ENCODE assay signal across 13 cellular contexts in the genomic region with DNA sequence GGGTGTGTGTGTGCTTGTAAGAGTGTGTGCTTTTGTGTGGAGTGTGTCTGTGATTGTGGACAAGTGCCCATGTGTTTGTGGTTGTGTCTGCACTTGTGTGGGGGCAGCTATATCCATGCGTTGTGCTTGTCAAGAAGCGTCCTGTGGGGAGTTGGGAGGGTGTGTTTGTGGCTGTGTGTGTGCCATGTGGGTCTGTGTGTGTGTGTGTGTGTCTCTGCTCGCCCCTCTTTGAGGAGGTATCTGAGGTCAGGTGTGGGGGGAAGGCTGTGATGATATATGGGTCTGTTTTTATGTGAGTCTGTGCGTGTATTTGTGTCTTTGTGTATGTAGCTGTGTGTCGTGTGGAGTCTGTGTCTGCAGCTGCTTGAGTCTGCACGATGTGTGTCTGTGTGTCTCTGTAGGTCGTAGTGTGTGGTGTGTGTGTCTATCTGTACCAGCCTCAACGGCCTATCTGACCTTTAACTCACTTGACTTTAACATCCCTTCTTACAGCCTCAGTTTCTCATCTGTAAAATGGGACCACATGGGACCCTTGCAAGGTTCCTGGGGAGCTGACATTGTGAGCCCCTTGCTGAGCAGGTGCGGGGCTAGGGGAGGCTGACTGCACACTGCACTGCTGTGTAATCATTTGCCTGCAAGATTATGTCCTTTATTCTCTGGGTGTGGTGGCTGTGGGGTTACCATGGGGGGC. TPM values are rescaled to one million over a fixed set of nuclear protein-coding genes. Genes with fewer than 3 reads are reported as not detected.
DNase-seq lines count a peak whose midpoint lies in the region; ATAC-seq, FAIRE-seq and TF ChIP-seq lines count a peak whose summit lies in the region.
"Had no signal": no experiment of that assay in that cellular context is flagged by ENCODE, and none has a peak within 500 bp of the region (broad histone marks: within the 10 kb centered on the region; RNA-seq: fewer than 3 reads in every experiment).

No MANE protein-coding gene starts in this region.

- H3K27ac ChIP-seq in GM12878 (ENCODE audit: control insufficient read depth, insufficient read depth) (no peak overlapping the region), muscle layer of duodenum (ENCODE audit: low read length) (no peak overlapping the region), transverse colon (peak overlapping the region; percentile 82 to 100 (median 90))

- CTCF ChIA-PET in GM12878 (lab: Yijun Ruan, JAX): interaction anchor here (1.0 kb wide), 1 partner anchor 67 kb away, joined by 4 read pairs; no protein-coding TSS in a partner anchor

- H3K27ac Mint-ChIP-seq in activated naive CD4-positive, alpha-beta T cell treated with anti-CD3 and anti-CD28 coated beads, Interleukin-2, amount 50 U/mL, for 24 hours: peak overlapping the region; percentile 60
- H3K27ac Mint-ChIP-seq: endodermal cell, progenitor cell of endocrine pancreas had no signal

- peaks cover 47% of the 10 kb centered on the region for H3K79me2 ChIP-seq in GM12878 (ENCODE audit: control insufficient read depth, insufficient read depth, low read length)

- RAD21 ChIA-PET in GM12878 (lab: Charles Lee; ENCODE audit: unreplicated experiment): interaction anchor here (1.0 kb wide), 1 partner anchor 67 kb away, joined by 3 read pairs; no protein-coding TSS in a partner anchor

- no peaks in the 10 kb centered on the region for H3K9me3 Mint-ChIP-seq in activated naive CD4-positive, alpha-beta T cell treated with anti-CD3 and anti-CD28 coated beads, Interleukin-2, amount 50 U/mL, for 24 hours
- H3K9me3 Mint-ChIP-seq: endodermal cell had no signal

- intact Hi-C loops in GM12878 (cut with micrococcal nuclease; ENCODE audit: unreplicated experiment): no loop called here
- intact Hi-C loops in transverse colon (cut with DNase I; ENCODE audit: low total_unique reads): no loop called here

- peak overlapping the region; percentile 81 for H3K4me3 Mint-ChIP-seq in activated naive CD4-positive, alpha-beta T cell treated with anti-CD3 and anti-CD28 coated beads, Interleukin-2, amount 50 U/mL, for 24 hours
- H3K4me3 Mint-ChIP-seq: endodermal cell had no signal

- BruUV-seq in GM12878 (replicated peaks; lab: Mats Ljungman, UMichigan): TSS peak; percentile 71

- no peak for DNase-seq in activated naive CD4-positive, alpha-beta T cell (lab: John Stamatoyannopoulos, UW)
- no peak for DNase-seq in GM12878 (ENCODE audit: low read depth, low spot score)
- no peak for DNase-seq in transverse colon
- no peak for DNase-seq in DMS114 treated with DMSO at 0.1 percent for 48 hours (lab: John Stamatoyannopoulos, UW; ENCODE audit: unreplicated experiment)
- DNase-seq: activated gamma-delta T cell treated with Interleukin-2 at 50 U/mL for 16 hours, endodermal cell, GF-D8, NCI-H1417 had no signal

- no peaks in the 10 kb centered on the region for H3K9me3 ChIP-seq in GM12878 (replicated peaks; ENCODE audit: control insufficient read depth, insufficient read depth, low read length)
- no peaks in the 10 kb centered on the region for H3K9me3 ChIP-seq in muscle layer of duodenum (ENCODE audit: control insufficient read depth in 1 of 2, low read length in 2 of 2)
- H3K9me3 ChIP-seq in transverse colon: no peaks in the 10 kb centered on the region

- SMC1A ChIA-PET in GM12878 (lab: Charles Lee; ENCODE audit: uncharacterized antibody, unreplicated experiment): interaction anchor here (1.7 kb wide), 1 partner anchor 67 kb away, joined by 5 read pairs; no protein-coding TSS in a partner anchor

- peaks cover 39% of the 10 kb centered on the region for H3K4me1 Mint-ChIP-seq in activated naive CD4-positive, alpha-beta T cell treated with anti-CD3 and anti-CD28 coated beads, Interleukin-2, amount 50 U/mL, for 24 hours

- peak overlapping the region; percentile 75 for H3K4me2 ChIP-seq in GM12878 (ENCODE audit: control insufficient read depth, insufficient read depth)

- no peaks in the 10 kb centered on the region for H4K20me1 ChIP-seq in GM12878 (ENCODE audit: control insufficient read depth, insufficient read depth)

- no peak for TF ChIP-seq EP300 in GM12878 (IDR thresholded peaks at IDR 0.05; ENCODE audit: borderline replicate concordance in 1 of 2, control insufficient read depth in 1 of 2, low read depth in 2 of 2, low read length in 2 of 2)
- TF ChIP-seq EP300 in transverse colon (IDR thresholded peaks at IDR 0.05; ENCODE audit: low read depth): no peak

- no peaks in the 10 kb centered on the region for H3K27me3 ChIP-seq in GM12878 (replicated peaks in 1 of 2; ENCODE audit: control insufficient read depth in 2 of 2, insufficient read depth in 2 of 2, low read length in 1 of 2)
- no peaks in the 10 kb centered on the region for H3K27me3 ChIP-seq in muscle layer of duodenum (ENCODE audit: low read depth, low read length)
- no peaks in the 10 kb centered on the region for H3K27me3 ChIP-seq in transverse colon

- no peaks in the 10 kb centered on the region for H3K27me3 Mint-ChIP-seq in activated naive CD4-positive, alpha-beta T cell treated with anti-CD3 and anti-CD28 coated beads, Interleukin-2, amount 50 U/mL, for 24 hours

- WGBS in GM12878 (ENCODE audit: insufficient coverage, insufficient replicate concordance, low lambda C conversion rate, missing lambda C conversion rate): 27% methylated on average over 9 of the region's 9 CpGs
- WGBS in transverse colon (ENCODE audit: low coverage in 1 of 2), 2 donors: 52% methylated on average over 9 of the region's 9 CpGs; no CpG with 5 or more reads in 1 of the 2 donors

- H3K4me3 ChIP-seq in GM12878: peak overlapping the region; percentile 11; the same call in 1 of the 2 replicates
- peak overlapping the region; percentile 13 to 82 for H3K4me3 ChIP-seq in muscle layer of duodenum (ENCODE audit: low read depth in 1 of 2, low read length in 2 of 2)
- H3K4me3 ChIP-seq in transverse colon: no peak overlapping the region

- TF ChIP-seq POLR2A in GM12878 (IDR thresholded peaks at IDR 0.05; ENCODE audit: low read depth, low read length) (no peak), transverse colon (IDR thresholded peaks at IDR 0.05) (no peak)

- ATAC-seq in GM12878 (no peak), HG02759 (IDR thresholded peaks at IDR 0.05; ENCODE audit: unreplicated experiment) (no peak), HG02763 (IDR thresholded peaks at IDR 0.05; ENCODE audit: unreplicated experiment) (no peak)

- no peak overlapping the region for H3K9ac ChIP-seq in GM12878 (ENCODE audit: control insufficient read depth, insufficient read depth, low read length)

- H3K36me3 ChIP-seq in GM12878 (ENCODE audit: control insufficient read depth in 2 of 2, insufficient read depth in 2 of 2, low read length in 1 of 2) (no peaks in the 10 kb centered on the region), muscle layer of duodenum (ENCODE audit: control insufficient read depth in 1 of 2, insufficient read depth in 2 of 2, low read length in 2 of 2) (peaks cover 0 to 3% of the 10 kb centered on the region in 2 donors), transverse colon (no peaks in the 10 kb centered on the region)

- POLR2A ChIA-PET in GM12878 (lab: Charles Lee): interaction anchor here (0.6 kb wide), 2 partner anchors 1268 to 1962 kb away, joined by 4 read pairs; no protein-coding TSS in a partner anchor

- no peak for FAIRE-seq in GM12878 (lab: Jason Lieb, UNC)

- no peak overlapping the region for H2AFZ ChIP-seq in GM12878 (ENCODE audit: control insufficient read depth, low read depth, low read length)

- TF ChIP-seq CTCF in GM12878 (IDR thresholded peaks at IDR 0.05 in 2 of 3, conservative IDR thresholded peaks at IDR 0.05 in 1 of 3; ENCODE audit: control insufficient read depth in 2 of 3, extremely low read depth in 1 of 3, insufficient read depth in 1 of 3, low read depth in 3 of 3, low read length in 3 of 3) (no peak), transverse colon (IDR thresholded peaks at IDR 0.05) (no peak)

- in situ Hi-C loops in GM12878 (cut with MboI) (loop anchor here (25.0 kb wide), 1 partner anchor 1500 kb away; a partner anchor contains a TSS), transverse colon (cut with MboI; ENCODE audit: low pct_ligation_motif_present in 1 of 4, low pct_unique_long_range_greater_than_20kb in 1 of 4, low sequenced_read_pairs in 3 of 4) (no loop called here)

- peaks cover 27% of the 10 kb centered on the region for H3K4me1 ChIP-seq in GM12878 (ENCODE audit: control insufficient read depth, insufficient read depth, low read length)
- peaks cover 8 to 49% of the 10 kb centered on the region in 2 donors for H3K4me1 ChIP-seq in muscle layer of duodenum (ENCODE audit: control insufficient read depth in 1 of 2, insufficient read depth in 2 of 2, low read length in 2 of 2)
- peaks cover 12 to 53% (median 33%) of the 10 kb centered on the region in 4 donors for H3K4me1 ChIP-seq in transverse colon

- H3K36me3 Mint-ChIP-seq in activated naive CD4-positive, alpha-beta T cell treated with anti-CD3 and anti-CD28 coated beads, Interleukin-2, amount 50 U/mL, for 24 hours: no peaks in the 10 kb centered on the region

- no peak for TF ChIP-seq RAD21 in GM12878 (IDR thresholded peaks at IDR 0.05; ENCODE audit: insufficient read depth, low read depth, low read length)

TF ChIP-seq in GM12878, 131 proteins besides CTCF, POLR2A, EP300 and RAD21 (continues in another document):
- no peak for TF ChIP-seq MYC (IDR thresholded peaks at IDR 0.05; ENCODE audit: insufficient read depth, insufficient read length, insufficient replicate concordance, low read length, severe bottlenecking)

RNA-seq across cellular contexts. Expression of a gene that starts 4.0 kb away (rescaled TPM):
- 77.1 and 95.5 TPM in 2 replicates for total RNA-seq in GM12878 (2013; cell fraction: nucleolus; rRNA removed)
- total RNA-seq in GM12878 (2014; rRNA removed) (8.8 and 9.2 TPM in 2 replicates), GM12878 (2014; rRNA removed; fragmentation: Illumina TruSeq; extraction: Trizol) (2.8 and 5.3 TPM in 2 replicates), GM12878 (2021) (50.5 and 53.5 TPM in 2 replicates), transverse colon (100 to 1,000 TPM in 1 of 4 donors, 10 to 100 TPM in 3; 39.9 to 145 (median 68.1) TPM)
- 3.6 TPM for polyA plus RNA-seq in GM12878 (2011; ENCODE audit: low read depth)
- polyA plus RNA-seq in GM12878 (2011; rRNA removed) (0.86 and 1.6 TPM in 2 replicates), GM12878 (2014; fragmentation: Illumina TruSeq; extraction: Trizol) (4.6 and 11.1 TPM in 2 replicates), GM12878 (2014; fragmentation: Nextera tagmentation; extraction: Ambion mirVana) (1 to 10 TPM in 1 of 2 experiments, under 1 TPM in 1; 0.71 to 1.1 TPM), GM12878 (2014; rRNA removed) (13.8 and 16.8 TPM in 2 replicates), GM12878 (2016; fragmentation: Nextera tagmentation; extraction: Ambion mirVana) (10 to 100 TPM; 18.5 to 22.2 TPM)
- polyA plus RNA-seq in GM12878 (2011; cell fraction: cytosol; rRNA removed): 2.1 and 2.2 TPM in 2 replicates
- 11.0 and 19.5 TPM in 2 replicates for polyA plus RNA-seq in GM12878 (2011; cell fraction: nucleus; rRNA removed)
- polyA plus RNA-seq in GM12878 (2012): 12.5 and 13.5 TPM in 2 replicates
- polyA minus RNA-seq in GM12878 (2011; rRNA and poly(A)+ RNA removed): 3.4 and 7.2 TPM in 2 replicates
- 8.4 and 9.6 TPM in 2 replicates for polyA minus RNA-seq in GM12878 (2011; cell fraction: cytosol; rRNA and poly(A)+ RNA removed)
- polyA minus RNA-seq in GM12878 (2011; cell fraction: nucleus; rRNA and poly(A)+ RNA removed): 8.9 and 14.9 TPM in 2 replicates

Comparison
In these comparisons a context has a peak if more than half of its experiments do, and no peak if none do; other contexts are left out.
1. H3K27ac ChIP-seq: peak in transverse colon (4 of 4); none in GM12878 (single experiment) and muscle layer of duodenum (single experiment).
2. H3K4me3 ChIP-seq: peak in GM12878 (single experiment) and muscle layer of duodenum (2 of 2); none in transverse colon (0 of 4).